In genomic region chr22:26318975-26319374, GRCh38 we compare ENCODE assay signal across 13 cellular contexts.
DNase-seq lines count a peak whose midpoint lies in the region; TF ChIP-seq lines count a peak whose summit lies in the region.
"Had no signal": no experiment of that assay in that cellular context is flagged by ENCODE, and none has a peak within 500 bp of the region (broad histone marks: within the 10 kb centered on the region; RNA-seq: fewer than 3 reads in every experiment).

No MANE protein-coding gene starts in this region.

- peak; percentile 44 for TF ChIP-seq CTCF in astrocyte of the cerebellum (IDR thresholded peaks at IDR 0.05; ENCODE audit: low read depth, low read length, missing control alignments)
- TF ChIP-seq CTCF in osteoblast (IDR thresholded peaks at IDR 0.05; ENCODE audit: extremely low read depth, low read depth, low read length): peak; percentile 40

- H3K4me2 ChIP-seq in osteoblast (ENCODE audit: insufficient read depth, low read length): no peak overlapping the region

- H3K36me3 ChIP-seq in osteoblast (ENCODE audit: insufficient read depth, low read length): no peaks in the 10 kb centered on the region

- H4K20me1 ChIP-seq in osteoblast (ENCODE audit: insufficient read depth, low read length): no peaks in the 10 kb centered on the region

- no peak overlapping the region for H3K4me3 ChIP-seq in astrocyte of the cerebellum (ENCODE audit: low read depth, low read length)
- no peak overlapping the region for H3K4me3 ChIP-seq in osteoblast (ENCODE audit: insufficient read depth, low read length)

- H3K4me1 ChIP-seq in osteoblast (ENCODE audit: insufficient read depth, low read length): peaks cover 29% of the 10 kb centered on the region

- H2AFZ ChIP-seq in osteoblast (ENCODE audit: low read length): no peak overlapping the region

- H3K27me3 ChIP-seq in osteoblast (ENCODE audit: insufficient read depth, low read length): peaks cover 11% of the 10 kb centered on the region

- H3K9me3 ChIP-seq in osteoblast (ENCODE audit: low read depth, low read length): no peaks in the 10 kb centered on the region

- no peak overlapping the region for H3K27ac ChIP-seq in osteoblast (ENCODE audit: low read depth, low read length)

- in situ Hi-C loops in astrocyte of the cerebellum (cut with HindIII; ENCODE audit: low sequenced_read_pairs): no loop called here

- H3K79me2 ChIP-seq in osteoblast (ENCODE audit: insufficient read depth, low read length): no peaks in the 10 kb centered on the region

- DNase-seq in NCI-H2196 (lab: John Stamatoyannopoulos, UW; ENCODE audit: unreplicated experiment): peak; percentile 8
- DNase-seq in NCI-H2196 treated with DMSO at 0.1 percent for 48 hours (lab: John Stamatoyannopoulos, UW; ENCODE audit: unreplicated experiment): no peak
- DNase-seq in HS-5 (ENCODE audit: low read depth): peak; percentile 26
- DNase-seq in astrocyte of the cerebellum (ENCODE audit: low read depth): no peak
- DNase-seq in osteoblast (ENCODE audit: insufficient read length, low spot score, missing footprints): no peak
- no peak for DNase-seq in kidney tubule cell (ENCODE audit: low spot score)
- no peak for DNase-seq in mucosa of gallbladder (ENCODE audit: low spot score)
- DNase-seq in cerebellar nuclear complex (lab: John Stamatoyannopoulos, UW): no peak
- DNase-seq: effector CD8-positive, alpha-beta T cell; midbrain; NCI-H1048; OCI-M1; T-helper 2 cell had no signal

Comparison
In these comparisons a context has a peak if more than half of its experiments do, and no peak if none do; other contexts are left out.
1. DNase-seq: peak in NCI-H2196 (single experiment) and HS-5 (single experiment); none in NCI-H2196 treated with DMSO at 0.1 percent for 48 hours (single experiment), astrocyte of the cerebellum (single experiment), osteoblast (single experiment), kidney tubule cell (single experiment), mucosa of gallbladder (single experiment) and cerebellar nuclear complex (0 of 2).